24 cellular contexts compared by ENCODE assay signal in the genomic region with DNA sequence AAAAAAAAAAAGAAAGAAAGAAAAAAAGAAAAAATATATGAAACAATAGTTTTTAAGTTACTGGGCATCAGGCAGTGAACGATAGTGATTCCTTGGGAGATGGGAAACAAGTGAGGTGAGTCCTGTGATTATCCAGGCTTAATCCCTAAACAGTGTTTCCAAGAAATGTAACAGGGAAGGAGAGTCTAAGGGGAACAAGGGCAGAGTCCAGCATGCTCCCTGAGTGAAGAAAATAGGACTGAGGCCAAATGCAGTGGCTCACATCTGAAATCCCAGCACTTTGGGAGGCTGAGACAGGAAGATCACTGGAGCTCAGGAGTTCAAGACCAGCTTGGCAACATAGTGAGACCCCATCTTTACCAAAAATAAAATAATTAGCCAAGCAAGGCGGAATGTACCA. TPM values are rescaled to one million over a fixed set of nuclear protein-coding genes. Genes with fewer than 3 reads are reported as not detected.
DNase-seq lines count a peak whose midpoint lies in the region; ATAC-seq and TF ChIP-seq lines count a peak whose summit lies in the region.
"Had no signal": no experiment of that assay in that cellular context is flagged by ENCODE, and none has a peak within 500 bp of the region (broad histone marks: within the 10 kb centered on the region; RNA-seq: fewer than 3 reads in every experiment).

No MANE protein-coding gene starts in this region.

- in situ Hi-C loops in transverse colon (cut with MboI; ENCODE audit: low pct_ligation_motif_present in 1 of 4, low pct_unique_long_range_greater_than_20kb in 1 of 4, low sequenced_read_pairs in 3 of 4), result no loop called here

- peak overlapping the region; percentile 86 for H3K27ac ChIP-seq in ACC112 (ENCODE audit: low read depth, low read length)
- no peak overlapping the region for H3K27ac ChIP-seq in endodermal cell (ENCODE audit: low read depth, low read length)
- H3K27ac ChIP-seq in transverse colon, result no peak overlapping the region
- H3K27ac ChIP-seq: esophagus muscularis mucosa, KMS-11, upper lobe of right lung had no signal

- no peak overlapping the region for H3K9ac ChIP-seq in endodermal cell (ENCODE audit: extremely low read depth, low read length, poor library complexity, severe bottlenecking)
- H3K9ac ChIP-seq: KMS-11 had no signal

- H3K4me3 ChIP-seq in ACC112 (ENCODE audit: low read depth, low read length), result no peak overlapping the region
- no peak overlapping the region for H3K4me3 ChIP-seq in endodermal cell (ENCODE audit: low read length)
- no peak overlapping the region for H3K4me3 ChIP-seq in transverse colon
- H3K4me3 ChIP-seq: esophagus muscularis mucosa, upper lobe of right lung had no signal

- H2AFZ ChIP-seq in ACC112 (ENCODE audit: low read length, unreplicated experiment), result no peak overlapping the region

- 86 to 89% methylated on average over 1 to 2 of the region's 2 CpGs for WGBS in endodermal cell (ENCODE audit: insufficient coverage in 1 of 2, insufficient read length in 1 of 2), 2 experiments
- WGBS in transverse colon (ENCODE audit: low coverage in 1 of 2), 2 donors, result 85 to 100% methylated on average over 1 to 2 of the region's 2 CpGs

- peaks cover 45% of the 10 kb centered on the region for H3K36me3 Mint-ChIP-seq in HFFc6 (ENCODE audit: low read depth)
- H3K36me3 Mint-ChIP-seq in endodermal cell (ENCODE audit: low read depth), result peaks cover 58% of the 10 kb centered on the region
- H3K36me3 Mint-ChIP-seq in nephron (ENCODE audit: low read depth), result peaks cover 52% of the 10 kb centered on the region

- ATAC-seq in HG03108 (IDR thresholded peaks at IDR 0.05; ENCODE audit: unreplicated experiment), result no peak
- ATAC-seq: activated CD4-positive, CD25-positive, alpha-beta regulatory T cell treated with anti-CD3 and anti-CD28 coated beads, Interleukin-2, amount 50 U/mL, for 24 hours; HCT116; natural killer cell treated with Interleukin-12 subunit alpha and Interleukin-12 subunit beta and Interleukin-15 and Interleukin-18, amount 100 ng/mL, for 72 hours; upper lobe of right lung had no signal

- intact Hi-C loops in transverse colon (cut with DNase I; ENCODE audit: low total_unique reads), result no loop called here

- no peak for TF ChIP-seq CTCF in HFFc6 (IDR thresholded peaks at IDR 0.05)
- no peak for TF ChIP-seq CTCF in endodermal cell (conservative IDR thresholded peaks at IDR 0.05)
- no peak for TF ChIP-seq CTCF in nephron (IDR thresholded peaks at IDR 0.05; ENCODE audit: unreplicated experiment in 3 of 3)
- TF ChIP-seq CTCF in transverse colon (IDR thresholded peaks at IDR 0.05), result no peak

- H3K36me3 ChIP-seq in ACC112 (ENCODE audit: insufficient read depth, low read length) (no peaks in the 10 kb centered on the region), endodermal cell (ENCODE audit: control insufficient read depth, insufficient read depth, low read length) (peaks cover 27% of the 10 kb centered on the region), transverse colon (peaks cover 0 to 9% (median 2%) of the 10 kb centered on the region in 4 donors)

- no peaks in the 10 kb centered on the region; the same call in 1 of the 2 replicates for H3K27me3 Mint-ChIP-seq in HFFc6 (ENCODE audit: insufficient read depth)
- H3K27me3 Mint-ChIP-seq in endodermal cell (ENCODE audit: insufficient read depth), result no peaks in the 10 kb centered on the region
- H3K27me3 Mint-ChIP-seq in nephron (ENCODE audit: low read depth), result no peaks in the 10 kb centered on the region
- H3K27me3 Mint-ChIP-seq: activated naive CD8-positive, alpha-beta T cell treated with anti-CD3 and anti-CD28 coated beads for 36 hours; natural killer cell treated with Interleukin-12 subunit alpha and Interleukin-12 subunit beta and Interleukin-15 and Interleukin-18, amount 100 ng/mL, for 72 hours had no signal

- H3K4me1 Mint-ChIP-seq in HFFc6 (ENCODE audit: low read depth) (peaks cover 38% of the 10 kb centered on the region), endodermal cell (peaks cover 21% of the 10 kb centered on the region), nephron (no peaks in the 10 kb centered on the region)
- H3K4me1 Mint-ChIP-seq: activated naive CD8-positive, alpha-beta T cell treated with anti-CD3 and anti-CD28 coated beads for 36 hours had no signal

- TF ChIP-seq POLR2A in transverse colon (IDR thresholded peaks at IDR 0.05), result no peak

- TF ChIP-seq EP300 in transverse colon (IDR thresholded peaks at IDR 0.05; ENCODE audit: low read depth), result no peak

- H3K27ac Mint-ChIP-seq in HFFc6, result peak overlapping the region; percentile 94
- H3K27ac Mint-ChIP-seq in endodermal cell, result peak overlapping the region; percentile 57
- H3K27ac Mint-ChIP-seq in nephron, result peak overlapping the region in 2 of 3 experiments; percentile 34 to 87
- H3K27ac Mint-ChIP-seq: activated naive CD8-positive, alpha-beta T cell treated with anti-CD3 and anti-CD28 coated beads for 36 hours; natural killer cell treated with Interleukin-12 subunit alpha and Interleukin-12 subunit beta and Interleukin-15 and Interleukin-18, amount 100 ng/mL, for 72 hours; T-helper 2 cell treated with Interferon-gamma antibody and Interleukin-4, amounts not matched to agents 5 μg/mL and 100 μg/mL, for 36 hours had no signal

- no peaks in the 10 kb centered on the region for H3K9me3 Mint-ChIP-seq in HFFc6
- peaks cover 6% of the 10 kb centered on the region for H3K9me3 Mint-ChIP-seq in endodermal cell
- H3K9me3 Mint-ChIP-seq in nephron, result no peaks in the 10 kb centered on the region
- H3K9me3 Mint-ChIP-seq: activated naive CD8-positive, alpha-beta T cell treated with anti-CD3 and anti-CD28 coated beads for 36 hours; natural killer cell treated with Interleukin-12 subunit alpha and Interleukin-12 subunit beta and Interleukin-15 and Interleukin-18, amount 100 ng/mL, for 72 hours; T-helper 2 cell treated with Interferon-gamma antibody and Interleukin-4, amounts not matched to agents 5 μg/mL and 100 μg/mL, for 36 hours had no signal

- no peak for DNase-seq in HFFc6
- DNase-seq in endodermal cell, result no peak
- no peak for DNase-seq in GOT3 (lab: John Stamatoyannopoulos, UW)
- no peak for DNase-seq in OCI-M1 (lab: John Stamatoyannopoulos, UW)
- no peak for DNase-seq in transverse colon
- DNase-seq: activated naive CD8-positive, alpha-beta T cell treated with anti-CD3 and anti-CD28 coated beads for 36 hours; brain microvascular endothelial cell; COR-L47; dermis blood vessel endothelial cell; mammary epithelial cell; NCI-H2081; NCI-H510A; stimulated activated naive CD4-positive, alpha-beta T cell; upper lobe of right lung had no signal

- H3K79me2 ChIP-seq in ACC112 (ENCODE audit: control insufficient read depth, insufficient read depth, low read length, unreplicated experiment), result no peaks in the 10 kb centered on the region

- no peaks in the 10 kb centered on the region for H3K9me3 ChIP-seq in endodermal cell (ENCODE audit: control insufficient read depth, low read length)
- no peaks in the 10 kb centered on the region for H3K9me3 ChIP-seq in transverse colon
- H3K9me3 ChIP-seq: esophagus muscularis mucosa, upper lobe of right lung had no signal

- H3K27me3 ChIP-seq in ACC112 (ENCODE audit: insufficient read depth, low read length) (no peaks in the 10 kb centered on the region), endodermal cell (ENCODE audit: control insufficient read depth, insufficient read depth, low read length, poor library complexity, severe bottlenecking) (no peaks in the 10 kb centered on the region), transverse colon (no peaks in the 10 kb centered on the region)
- H3K27me3 ChIP-seq: brain microvascular endothelial cell, esophagus muscularis mucosa, upper lobe of right lung had no signal

- peak overlapping the region; percentile 58 for H3K4me3 Mint-ChIP-seq in HFFc6
- peak overlapping the region; percentile 17 for H3K4me3 Mint-ChIP-seq in endodermal cell
- no peak overlapping the region for H3K4me3 Mint-ChIP-seq in nephron
- H3K4me3 Mint-ChIP-seq: activated naive CD8-positive, alpha-beta T cell treated with anti-CD3 and anti-CD28 coated beads for 36 hours; natural killer cell treated with Interleukin-12 subunit alpha and Interleukin-12 subunit beta and Interleukin-15 and Interleukin-18, amount 100 ng/mL, for 72 hours; T-helper 2 cell treated with Interferon-gamma antibody and Interleukin-4, amounts not matched to agents 5 μg/mL and 100 μg/mL, for 36 hours had no signal

- H3K4me1 ChIP-seq in ACC112 (ENCODE audit: control insufficient read depth, insufficient read depth, low read length, unreplicated experiment), result peaks cover 22% of the 10 kb centered on the region
- H3K4me1 ChIP-seq in endodermal cell (ENCODE audit: control insufficient read depth, insufficient read depth, low read length), result peaks cover 13% of the 10 kb centered on the region
- H3K4me1 ChIP-seq in transverse colon, result no peaks in the 10 kb centered on the region
- H3K4me1 ChIP-seq: upper lobe of right lung had no signal

RNA-seq across cellular contexts. Expression of a gene that starts 40.7 kb away (rescaled TPM):
- total RNA-seq in HFFc6 (2021; fragmentation: NEBNext Ultra II Directional; extraction: Animal tissue kit (Norgen Biotek cat#: 25700)), result 10 to 100 TPM; 33.7 to 39.4 (median 37.9) TPM
- 100 to 1,000 TPM in 1 of 2 donors, 10 to 100 TPM in 1; 82.7 to 116 TPM for total RNA-seq in endodermal cell
- polyA plus RNA-seq in endodermal cell (2013, experiment 1 of 2), result 48.3 TPM
- polyA plus RNA-seq in endodermal cell (2013, experiment 2 of 2), result 38.3 TPM
- total RNA-seq in transverse colon, result 10 to 100 TPM; 26.3 to 56.9 (median 33.3) TPM

RNA-seq across cellular contexts. Expression of a gene that starts 44.4 kb away (rescaled TPM):
- not detected for total RNA-seq in HFFc6 (2021; fragmentation: NEBNext Ultra II Directional; extraction: Animal tissue kit (Norgen Biotek cat#: 25700))
- total RNA-seq in endodermal cell, result not detected
- 0.11 TPM for polyA plus RNA-seq in endodermal cell (2013, experiment 1 of 2)
- polyA plus RNA-seq in endodermal cell (2013, experiment 2 of 2), result not detected
- not detected for total RNA-seq in transverse colon
- total RNA-seq: activated naive CD8-positive, alpha-beta T cell treated with anti-CD3 and anti-CD28 coated beads for 36 hours; dermis blood vessel endothelial cell; esophagus muscularis mucosa; natural killer cell treated with Interleukin-12 subunit alpha and Interleukin-12 subunit beta and Interleukin-15 and Interleukin-18, amount 100 ng/mL, for 72 hours; posterior vena cava; upper lobe of right lung had no signal

Comparison
In these comparisons a context has a peak if more than half of its experiments do, and no peak if none do; other contexts are left out.
1. H3K4me3 Mint-ChIP-seq: peak in HFFc6 (single experiment) and endodermal cell (single experiment); none in nephron (0 of 3).
2. Peak in every context shown above with its lines, with median percentiles within 50 percentile points of each other: H3K27ac Mint-ChIP-seq.